Comparison of ENCODE assay signal across 20 cellular contexts in genomic region chr5:10660720-10661387, GRCh38.
A peak's percentile ranks its signal among the peaks of the same experiment; 100 is the strongest.
DNase-seq lines count a peak whose midpoint lies in the region; ATAC-seq, FAIRE-seq and TF ChIP-seq lines count a peak whose summit lies in the region.
"Had no signal": no experiment of that assay in that cellular context is flagged by ENCODE, and none has a peak within 500 bp of the region (broad histone marks: within the 10 kb centered on the region; RNA-seq: fewer than 3 reads in every experiment).

No MANE protein-coding gene starts in this region.

- no peaks in the 10 kb centered on the region for H3K9me3 Mint-ChIP-seq in stimulated activated naive B cell treated with anti-CD40 and anti-IgM and Interleukin-4, amounts not matched to agents 10 μg/mL and 1 μg/mL and 100 μg/mL, for 72 hours

- 0 out of 3 replicates have a peak, but pooled peaks cover 2% of the 10 kb centered on the region for H3K9me3 ChIP-seq in GM12878 (replicated peaks; ENCODE audit: control insufficient read depth, insufficient read depth, low read length)

- no peak for TF ChIP-seq EP300 in GM12878 (IDR thresholded peaks at IDR 0.05; ENCODE audit: borderline replicate concordance in 1 of 2, control insufficient read depth in 1 of 2, low read depth in 2 of 2, low read length in 2 of 2)

- peaks cover 4 to 7% of the 10 kb centered on the region in 2 donors for H3K4me1 Mint-ChIP-seq in stimulated activated naive B cell treated with anti-CD40 and anti-IgM and Interleukin-4, amounts not matched to agents 10 μg/mL and 1 μg/mL and 100 μg/mL, for 72 hours
- H3K4me1 Mint-ChIP-seq: CD4-positive, CD25-positive, alpha-beta regulatory T cell had no signal

- SMC1A ChIA-PET in GM12878 (lab: Charles Lee; ENCODE audit: uncharacterized antibody, unreplicated experiment), result interaction anchor here (0.9 kb wide), 1 partner anchor 31 kb away, joined by 3 read pairs; no protein-coding TSS in a partner anchor

- intact Hi-C loops in GM12878 (cut with micrococcal nuclease; ENCODE audit: unreplicated experiment), result no loop called here

- no peaks in the 10 kb centered on the region for H4K20me1 ChIP-seq in GM12878 (ENCODE audit: control insufficient read depth, insufficient read depth)

- H3K36me3 Mint-ChIP-seq in stimulated activated naive B cell treated with anti-CD40 and anti-IgM and Interleukin-4, amounts not matched to agents 10 μg/mL and 1 μg/mL and 100 μg/mL, for 72 hours, result peaks cover 9 to 18% of the 10 kb centered on the region in 2 donors
- H3K36me3 Mint-ChIP-seq: CD4-positive, CD25-positive, alpha-beta regulatory T cell had no signal

- FAIRE-seq in GM12878 (lab: Jason Lieb, UNC), result no peak

- H3K27me3 ChIP-seq in GM12878 (replicated peaks in 1 of 2; ENCODE audit: control insufficient read depth in 2 of 2, insufficient read depth in 2 of 2, low read length in 1 of 2), result no peaks in the 10 kb centered on the region

- H3K4me2 ChIP-seq in GM12878 (ENCODE audit: control insufficient read depth, insufficient read depth), result no peak overlapping the region

- H3K4me1 ChIP-seq in GM12878 (ENCODE audit: control insufficient read depth, insufficient read depth, low read length), result no peaks in the 10 kb centered on the region

- H3K36me3 ChIP-seq in GM12878 (ENCODE audit: control insufficient read depth in 2 of 2, insufficient read depth in 2 of 2, low read length in 1 of 2), result peaks cover 4 to 5% of the 10 kb centered on the region in 2 experiments; a peak in 3 of 4 replicates

- no peaks in the 10 kb centered on the region for H3K27me3 Mint-ChIP-seq in stimulated activated naive B cell treated with anti-CD40 and anti-IgM and Interleukin-4, amounts not matched to agents 10 μg/mL and 1 μg/mL and 100 μg/mL, for 72 hours
- H3K27me3 Mint-ChIP-seq: CD4-positive, CD25-positive, alpha-beta regulatory T cell had no signal

- no peak for ATAC-seq in activated CD4-positive, CD25-positive, alpha-beta regulatory T cell treated with anti-CD3 and anti-CD28 coated beads, Interleukin-2, amount 50 U/mL, for 24 hours
- no peak; the same call in 2 of the 3 replicates for ATAC-seq in GM12878
- ATAC-seq in stimulated activated naive B cell treated with anti-CD40 and anti-IgM and Interleukin-4, amounts not matched to agents 10 μg/mL and 1 μg/mL and 100 μg/mL, for 72 hours (replicated peaks), result peak; percentile 46 to 50
- ATAC-seq: PC-3 had no signal

- no TSS peak for BruUV-seq in GM12878 (replicated peaks; lab: Mats Ljungman, UMichigan)

- H3K4me3 ChIP-seq in GM12878, result no peak overlapping the region

- CTCF ChIA-PET in GM12878 (lab: Yijun Ruan, JAX), result interaction anchor here (0.5 to 1.3 kb wide), 2 partner anchors 8 to 28 kb away, joined by 4 read pairs; no protein-coding TSS in a partner anchor

- no peak for TF ChIP-seq CTCF in GM12878 (IDR thresholded peaks at IDR 0.05 in 2 of 3, conservative IDR thresholded peaks at IDR 0.05 in 1 of 3; ENCODE audit: control insufficient read depth in 2 of 3, extremely low read depth in 1 of 3, insufficient read depth in 1 of 3, low read depth in 3 of 3, low read length in 3 of 3)

- H2AFZ ChIP-seq in GM12878 (ENCODE audit: control insufficient read depth, low read depth, low read length), result no peak overlapping the region

- in situ Hi-C loops in GM12878 (cut with MboI), result no loop called here

- RAD21 ChIA-PET in GM12878 (lab: Charles Lee; ENCODE audit: unreplicated experiment), result interaction anchor here (1.3 kb wide), 1 partner anchor 18 kb away, joined by 3 read pairs; no protein-coding TSS in a partner anchor

- 58% methylated on average over 15 of the region's 15 CpGs for WGBS in GM12878 (ENCODE audit: insufficient coverage, insufficient replicate concordance, low lambda C conversion rate, missing lambda C conversion rate)

- no peak overlapping the region for H3K27ac ChIP-seq in GM12878 (ENCODE audit: control insufficient read depth, insufficient read depth)
- H3K27ac ChIP-seq: HL-60 had no signal

- TF ChIP-seq POLR2A in GM12878 (IDR thresholded peaks at IDR 0.05; ENCODE audit: low read depth, low read length), result no peak

- H3K9ac ChIP-seq in GM12878 (ENCODE audit: control insufficient read depth, insufficient read depth, low read length), result no peak overlapping the region

- TF ChIP-seq RAD21 in GM12878 (IDR thresholded peaks at IDR 0.05; ENCODE audit: insufficient read depth, low read depth, low read length), result no peak

- no peaks in the 10 kb centered on the region for H3K79me2 ChIP-seq in GM12878 (ENCODE audit: control insufficient read depth, insufficient read depth, low read length)

- no peak overlapping the region for H3K4me3 Mint-ChIP-seq in stimulated activated naive B cell treated with anti-CD40 and anti-IgM and Interleukin-4, amounts not matched to agents 10 μg/mL and 1 μg/mL and 100 μg/mL, for 72 hours
- H3K4me3 Mint-ChIP-seq: CD4-positive, CD25-positive, alpha-beta regulatory T cell had no signal

- POLR2A ChIA-PET in GM12878 (lab: Charles Lee), result no interaction called here

- DNase-seq in activated CD4-positive, CD25-positive, alpha-beta regulatory T cell treated with anti-CD3 and anti-CD28 coated beads, Interleukin-2, amount 50 U/mL, for 72 hours, result peak; percentile 30
- DNase-seq in GM12878 (ENCODE audit: low read depth, low spot score), result no peak
- peak; percentile 65 for DNase-seq in mesenteric fat pad (ENCODE audit: low spot score)
- DNase-seq in stimulated activated naive B cell treated with anti-CD40 and anti-IgM and Interleukin-4, amounts not matched to agents 10 μg/mL and 1 μg/mL and 100 μg/mL, for 72 hours, result no peak
- no peak for DNase-seq in stimulated activated naive CD4-positive, alpha-beta T cell treated with Interleukin-2 at 50 U/mL for 16 hours (lab: John Stamatoyannopoulos, UW)
- DNase-seq in retina, result no peak
- no peak for DNase-seq in activated CD4-positive, alpha-beta T cell treated with anti-CD3 and anti-CD28 coated beads, Interleukin-2, amount 50 U/mL, for 4 hours
- DNase-seq: CD4-positive, CD25-positive, alpha-beta regulatory T cell; DMS153; NCI-H1092; NCI-H1417 treated with DMSO at 0.1 percent for 48 hours; NCI-H1694 treated with DMSO at 0.1 percent for 48 hours; NCI-H2081; NCI-H524; NCI-H748 treated with DMSO at 0.1 percent for 48 hours; NK-92 treated with Interleukin-12 subunit alpha and Interleukin-12 subunit beta, amount 100 ng/mL, for 24 hours; PC-3; SHP77 had no signal

- peak overlapping the region; percentile 47 for H3K27ac Mint-ChIP-seq in stimulated activated naive B cell treated with anti-CD40 and anti-IgM and Interleukin-4, amounts not matched to agents 10 μg/mL and 1 μg/mL and 100 μg/mL, for 72 hours
- H3K27ac Mint-ChIP-seq: CD4-positive, CD25-positive, alpha-beta regulatory T cell had no signal

TF ChIP-seq in GM12878, 131 proteins besides CTCF, POLR2A, EP300 and RAD21:
- no peak for TF ChIP-seq TCF12 (IDR thresholded peaks at IDR 0.05; ENCODE audit: low read depth, low read length)
- no peak for TF ChIP-seq MEF2B (IDR thresholded peaks at IDR 0.05; ENCODE audit: partially characterized antibody, poor library complexity, severe bottlenecking)
- 0 out of 2 replicates have a peak, but pooled peaks have one; percentile 42 for TF ChIP-seq POLR2AphosphoS5 (IDR thresholded peaks at IDR 0.05; ENCODE audit: low read length)
- no peak for TF ChIP-seq FOXK2 (IDR thresholded peaks at IDR 0.05)
- TF ChIP-seq ATF3 (IDR thresholded peaks at IDR 0.05; ENCODE audit: borderline replicate concordance, extremely low read depth, low read depth, low read length), result no peak
- no peak for TF ChIP-seq SIX5 (IDR thresholded peaks at IDR 0.05; ENCODE audit: low read depth, low read length, severe bottlenecking)

Comparison
In these comparisons a context has a peak if more than half of its experiments do, and no peak if none do; other contexts are left out.
1. DNase-seq: peak in activated CD4-positive, CD25-positive, alpha-beta regulatory T cell treated with anti-CD3 and anti-CD28 coated beads, Interleukin-2, amount 50 U/mL, for 72 hours (single experiment) and mesenteric fat pad (single experiment); none in GM12878 (single experiment), stimulated activated naive B cell treated with anti-CD40 and anti-IgM and Interleukin-4, amounts not matched to agents 10 μg/mL and 1 μg/mL and 100 μg/mL, for 72 hours (single experiment), stimulated activated naive CD4-positive, alpha-beta T cell treated with Interleukin-2 at 50 U/mL for 16 hours (single experiment), retina (single experiment) and activated CD4-positive, alpha-beta T cell treated with anti-CD3 and anti-CD28 coated beads, Interleukin-2, amount 50 U/mL, for 4 hours (0 of 2).
2. ATAC-seq: peak in stimulated activated naive B cell treated with anti-CD40 and anti-IgM and Interleukin-4, amounts not matched to agents 10 μg/mL and 1 μg/mL and 100 μg/mL, for 72 hours (2 of 2); none in activated CD4-positive, CD25-positive, alpha-beta regulatory T cell treated with anti-CD3 and anti-CD28 coated beads, Interleukin-2, amount 50 U/mL, for 24 hours (0 of 2) and GM12878 (single experiment).